In genomic region chr1:102655034-102655433, GRCh38 we compare ENCODE assay signal across 21 cellular contexts.
DNase-seq lines count a peak whose midpoint lies in the region; ATAC-seq, FAIRE-seq and TF ChIP-seq lines count a peak whose summit lies in the region.
"Had no signal": no experiment of that assay in that cellular context is flagged by ENCODE, and none has a peak within 500 bp of the region (broad histone marks: within the 10 kb centered on the region; RNA-seq: fewer than 3 reads in every experiment).

No MANE protein-coding gene starts in this region.

- no peak for FAIRE-seq in HepG2 (lab: Jason Lieb, UNC)
- FAIRE-seq: A204.1, GM12891, GM18507, H1 had no signal

- H3F3A ChIP-seq in Loucy (ENCODE audit: low read depth): no peaks in the 10 kb centered on the region
- H3F3A ChIP-seq in PC-3 (ENCODE audit: low read length, unreplicated experiment): no peaks in the 10 kb centered on the region

- H3K9me2 ChIP-seq in Loucy (replicated peaks; ENCODE audit: low read depth, low read length) (no peaks in the 10 kb centered on the region), PC-3 (replicated peaks; ENCODE audit: low read length) (no peaks in the 10 kb centered on the region)

- H3K4me2 ChIP-seq in HepG2 (ENCODE audit: low read depth, low read length) (peak overlapping the region; percentile 29; the same call in 1 of the 2 replicates), Loucy (ENCODE audit: low read depth, low read length, poor library complexity, severe bottlenecking) (peak overlapping the region; percentile 6), PC-3 (ENCODE audit: low read length) (peak overlapping the region; percentile 54), osteoblast (ENCODE audit: insufficient read depth, low read length) (peak overlapping the region; percentile 50)

- TF ChIP-seq CTCF in HepG2 (CRISPR knock-in tag; IDR thresholded peaks at IDR 0.05) (no peak), right lobe of liver (IDR thresholded peaks at IDR 0.05) (no peak), Loucy (conservative IDR thresholded peaks at IDR 0.05; ENCODE audit: low read length) (no peak), PC-3 (conservative IDR thresholded peaks at IDR 0.05; ENCODE audit: low read depth, low read length) (no peak), osteoblast (IDR thresholded peaks at IDR 0.05; ENCODE audit: extremely low read depth, low read depth, low read length) (no peak)

- DNase-seq in HepG2 (ENCODE audit: low spot score): no peak
- DNase-seq in right lobe of liver: no peak
- DNase-seq in PC-3: no peak
- no peak for DNase-seq in osteoblast (ENCODE audit: insufficient read length, low spot score, missing footprints)
- no peak for DNase-seq in activated naive CD4-positive, alpha-beta T cell (lab: John Stamatoyannopoulos, UW)
- DNase-seq in cortex of kidney (lab: John Stamatoyannopoulos, UW): no peak
- no peak for DNase-seq in NCI-H146 (lab: John Stamatoyannopoulos, UW)
- DNase-seq: C1 segment of cervical spinal cord; Calu3; CD4-positive, alpha-beta memory T cell; COR-L47; DMS153; GF-D8; H7; HCEC 1CT had no signal

- WGBS in HepG2 (ENCODE audit: low lambda C conversion rate): 46% methylated on average over 8 of the region's 8 CpGs
- 69% methylated on average over 8 of the region's 8 CpGs for WGBS in right lobe of liver (ENCODE audit: insufficient coverage, low coverage, low lambda C conversion rate, missing lambda C conversion rate)

- no peak overlapping the region for H3K27ac ChIP-seq in HepG2 (ENCODE audit: extremely low read length, insufficient read depth, low read length)
- no peak overlapping the region for H3K27ac ChIP-seq in right lobe of liver
- H3K27ac ChIP-seq in PC-3 (ENCODE audit: low read length): no peak overlapping the region
- H3K27ac ChIP-seq in osteoblast (ENCODE audit: low read depth, low read length): no peak overlapping the region
- H3K27ac ChIP-seq: 22Rv1 had no signal

- intact Hi-C loops in HepG2 (cut with micrococcal nuclease; ENCODE audit: unreplicated experiment): no loop called here
- intact Hi-C loops in right lobe of liver (cut with DNase I): no loop called here
- intact Hi-C loops in PC-3 (cut with micrococcal nuclease): no loop called here

- TF ChIP-seq POLR2A in HepG2 (IDR thresholded peaks at IDR 0.05; ENCODE audit: insufficient read depth in 1 of 2, low read depth in 2 of 2, low read length in 2 of 2) (no peak), right lobe of liver (IDR thresholded peaks at IDR 0.05) (no peak)

- H4K20me1 ChIP-seq in HepG2 (ENCODE audit: insufficient read depth, low read length): no peaks in the 10 kb centered on the region
- H4K20me1 ChIP-seq in Loucy (ENCODE audit: insufficient read depth, low read length, poor library complexity, severe bottlenecking): no peaks in the 10 kb centered on the region
- H4K20me1 ChIP-seq in PC-3 (ENCODE audit: low read length): no peaks in the 10 kb centered on the region
- H4K20me1 ChIP-seq in osteoblast (ENCODE audit: insufficient read depth, low read length): no peaks in the 10 kb centered on the region

- no peaks in the 10 kb centered on the region for H3K79me2 ChIP-seq in HepG2 (ENCODE audit: insufficient read depth, low read length)
- no peaks in the 10 kb centered on the region for H3K79me2 ChIP-seq in Loucy (ENCODE audit: insufficient read depth, low read length)
- H3K79me2 ChIP-seq in PC-3 (ENCODE audit: low read length): no peaks in the 10 kb centered on the region
- H3K79me2 ChIP-seq in osteoblast (ENCODE audit: insufficient read depth, low read length): no peaks in the 10 kb centered on the region

- H3K27me3 ChIP-seq in HepG2 (ENCODE audit: control insufficient read depth in 1 of 2, insufficient read depth in 2 of 2, low read length in 2 of 2): no peaks in the 10 kb centered on the region
- H3K27me3 ChIP-seq in right lobe of liver: no peaks in the 10 kb centered on the region
- H3K27me3 ChIP-seq in Loucy (ENCODE audit: insufficient read depth, low read length, poor library complexity, severe bottlenecking): no peaks in the 10 kb centered on the region
- peaks cover 16% of the 10 kb centered on the region for H3K27me3 ChIP-seq in PC-3 (ENCODE audit: low read length)
- no peaks in the 10 kb centered on the region for H3K27me3 ChIP-seq in osteoblast (ENCODE audit: insufficient read depth, low read length)

- H3K9ac ChIP-seq in HepG2 (ENCODE audit: insufficient read depth, low read depth, low read length) (no peak overlapping the region), Loucy (ENCODE audit: low read depth, low read length, poor library complexity, severe bottlenecking) (no peak overlapping the region), PC-3 (ENCODE audit: low read length) (no peak overlapping the region)

- H3K9me3 ChIP-seq in HepG2 (ENCODE audit: low read length): no peaks in the 10 kb centered on the region
- H3K9me3 ChIP-seq in right lobe of liver: no peaks in the 10 kb centered on the region
- no peaks in the 10 kb centered on the region for H3K9me3 ChIP-seq in Loucy (ENCODE audit: insufficient read depth, low read depth, low read length)
- no peaks in the 10 kb centered on the region for H3K9me3 ChIP-seq in PC-3 (ENCODE audit: low read length)
- H3K9me3 ChIP-seq in osteoblast (ENCODE audit: low read depth, low read length): no peaks in the 10 kb centered on the region

- no peak for TF ChIP-seq RAD21 in HepG2 (CRISPR knock-in tag; IDR thresholded peaks at IDR 0.05)

- H3K4me1 ChIP-seq in HepG2 (ENCODE audit: insufficient read depth, low read length): no peaks in the 10 kb centered on the region
- no peaks in the 10 kb centered on the region for H3K4me1 ChIP-seq in right lobe of liver
- H3K4me1 ChIP-seq in Loucy (ENCODE audit: insufficient read depth, low read length, poor library complexity, severe bottlenecking): peaks cover 12% of the 10 kb centered on the region
- H3K4me1 ChIP-seq in PC-3 (ENCODE audit: insufficient read depth, low read length): no peaks in the 10 kb centered on the region
- no peaks in the 10 kb centered on the region for H3K4me1 ChIP-seq in osteoblast (ENCODE audit: insufficient read depth, low read length)

- H3K36me3 ChIP-seq in HepG2 (replicated peaks in 1 of 2; ENCODE audit: control insufficient read depth in 1 of 2, insufficient read depth in 2 of 2, low read length in 2 of 2) (no peaks in the 10 kb centered on the region), right lobe of liver (no peaks in the 10 kb centered on the region), Loucy (ENCODE audit: insufficient read depth, low read length) (no peaks in the 10 kb centered on the region), PC-3 (ENCODE audit: low read depth, low read length) (no peaks in the 10 kb centered on the region), osteoblast (ENCODE audit: insufficient read depth, low read length) (no peaks in the 10 kb centered on the region)

- H3K4me3 ChIP-seq in HepG2 (replicated peaks in 1 of 3; ENCODE audit: insufficient read depth in 1 of 3, low read depth in 2 of 3, low read length in 3 of 3) (no peak overlapping the region; a peak in 1 of 6 replicates), right lobe of liver (no peak overlapping the region), Loucy (ENCODE audit: low read length, poor library complexity, severe bottlenecking) (no peak overlapping the region), PC-3 (ENCODE audit: low read length) (peak overlapping the region; percentile 32; the same call in 1 of the 2 replicates), osteoblast (ENCODE audit: insufficient read depth, low read length) (no peak overlapping the region)

- in situ Hi-C loops in HepG2 (cut with HindIII; ENCODE audit: extremely low pct_ligation_motif_present, low pct_unique_long_range_greater_than_20kb): no loop called here

- no TSS peak for BruUV-seq in HepG2 (replicated peaks; lab: Mats Ljungman, UMichigan)
- BruUV-seq in PC-3 (replicated peaks; lab: Mats Ljungman, UMichigan): no TSS peak

- TF ChIP-seq EP300 in HepG2 (IDR thresholded peaks at IDR 0.05; ENCODE audit: low read depth in 2 of 2, low read length in 2 of 2): no peak
- TF ChIP-seq EP300 in HepG2 (CRISPR knock-in tag; IDR thresholded peaks at IDR 0.05; ENCODE audit: borderline replicate concordance): no peak

- ATAC-seq in HepG2: no peak
- ATAC-seq in right lobe of liver: no peak
- no peak for ATAC-seq in PC-3

- H2AFZ ChIP-seq in HepG2 (ENCODE audit: low read length): peak overlapping the region; percentile 52
- H2AFZ ChIP-seq in Loucy (ENCODE audit: low read length): peak overlapping the region; percentile 71
- H2AFZ ChIP-seq in PC-3 (ENCODE audit: low read length): peak overlapping the region; percentile 65
- H2AFZ ChIP-seq in osteoblast (ENCODE audit: low read length): no peak overlapping the region

- POLR2A ChIA-PET in HepG2 (lab: Yijun Ruan, JAX) (no interaction called here), PC-3 (lab: Charles Lee; ENCODE audit: unreplicated experiment) (no interaction called here)

- CTCF ChIA-PET in HepG2 (lab: Yijun Ruan, JAX; ENCODE audit: low intra/inter-chr PET ratio, low total read pairs): no interaction called here
- CTCF ChIA-PET in PC-3 (lab: Charles Lee): no interaction called here

TF ChIP-seq in HepG2, 621 proteins besides CTCF, POLR2A, EP300 and RAD21:
- TF ChIP-seq WIZ (CRISPR knock-in tag; IDR thresholded peaks at IDR 0.05) (no peak), EZH2 (conservative IDR thresholded peaks at IDR 0.05; ENCODE audit: low read depth, low read length) (no peak), GATAD2A (CRISPR knock-in tag; IDR thresholded peaks at IDR 0.05) (no peak), ZNF101 (CRISPR knock-in tag; IDR thresholded peaks at IDR 0.05; ENCODE audit: borderline replicate concordance, low read depth) (no peak), TCF12 (IDR thresholded peaks at IDR 0.05) (no peak), TCF12 (CRISPR knock-in tag; IDR thresholded peaks at IDR 0.05) (no peak), IKZF4 (CRISPR knock-in tag; IDR thresholded peaks at IDR 0.05; ENCODE audit: borderline replicate concordance, low read depth, not compliant biosample characterization) (no peak)
